In the genomic region with DNA sequence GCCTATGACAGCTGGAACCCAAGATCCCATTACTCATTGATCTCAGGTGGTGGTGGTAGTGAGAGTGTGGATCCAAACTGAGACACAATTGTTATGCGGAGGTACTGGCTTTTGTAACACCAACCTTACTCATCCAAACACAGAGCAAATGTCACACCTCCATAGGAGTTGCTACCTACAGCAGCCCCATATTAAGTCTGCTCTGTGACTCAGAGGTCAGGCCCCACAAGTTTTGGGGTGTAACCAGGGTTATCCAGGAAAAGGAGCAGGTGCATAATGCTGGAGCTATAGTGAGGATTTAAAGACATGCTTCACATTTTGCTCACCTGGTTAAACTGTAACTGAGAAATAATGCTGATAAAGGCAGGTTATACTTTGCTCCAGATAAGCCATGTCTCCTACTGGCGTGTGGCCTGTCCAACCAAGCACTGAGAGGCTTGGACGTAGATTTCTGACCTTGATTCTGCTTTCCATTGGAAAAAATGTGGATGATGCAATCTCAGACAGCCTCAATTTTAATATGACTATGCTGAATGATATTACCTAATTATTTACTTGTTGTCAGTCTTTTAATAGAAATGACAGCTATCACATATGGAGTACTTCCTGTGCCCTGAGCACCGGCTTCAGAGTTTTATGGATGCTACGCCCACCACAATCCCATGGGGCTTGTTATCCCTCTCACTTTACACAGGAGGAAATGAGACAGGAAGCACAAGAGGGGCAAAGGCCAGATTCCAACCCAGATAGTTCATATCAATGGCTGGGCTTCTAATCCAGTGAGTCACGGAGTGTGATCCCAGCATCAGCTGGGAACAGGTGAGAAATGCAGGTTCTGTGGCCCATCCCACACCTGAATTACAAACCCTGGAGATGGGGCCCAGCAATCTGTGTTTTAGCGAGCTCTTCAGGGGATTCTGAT, we compare ENCODE assay signal across 11 cellular contexts.
DNase-seq lines count a peak whose midpoint lies in the region; FAIRE-seq and TF ChIP-seq lines count a peak whose summit lies in the region.
"Had no signal": no experiment of that assay in that cellular context is flagged by ENCODE, and none has a peak within 500 bp of the region (broad histone marks: within the 10 kb centered on the region; RNA-seq: fewer than 3 reads in every experiment).

No MANE protein-coding gene starts in this region.

- POLR2A ChIA-PET in H1 (lab: Charles Lee; ENCODE audit: partially characterized antibody), result no interaction called here

- H2BK12ac ChIP-seq in H1 (ENCODE audit: low read depth, low read length), result no peak overlapping the region

- no peaks in the 10 kb centered on the region for H3K27me3 Mint-ChIP-seq in Calu3 (ENCODE audit: unreplicated experiment)

- H3K4me3 ChIP-seq in H1 (ENCODE audit: extremely low read depth in 1 of 4, insufficient read depth in 2 of 4, low read depth in 3 of 4, low read length in 4 of 4) (no peak overlapping the region), liver (ENCODE audit: low read depth in 1 of 3, low read length in 3 of 3) (peak overlapping the region; percentile 9 to 32 (median 30)), spleen (no peak overlapping the region)

- peaks cover 47% of the 10 kb centered on the region for H3K4me1 Mint-ChIP-seq in Calu3 (ENCODE audit: low read depth, unreplicated experiment)
- H3K4me1 Mint-ChIP-seq: naive thymus-derived CD8-positive, alpha-beta T cell had no signal

- no peak overlapping the region for H4K5ac ChIP-seq in H1 (ENCODE audit: insufficient read length, low read depth, low read length)

- H3K27me3 ChIP-seq in H1 (replicated peaks in 1 of 4; ENCODE audit: control insufficient read depth in 3 of 4, extremely low read depth in 1 of 4, insufficient read depth in 3 of 4, low read length in 3 of 4) (no peaks in the 10 kb centered on the region), liver (ENCODE audit: control insufficient read depth in 4 of 4, insufficient read depth in 4 of 4, low read length in 3 of 4) (no peaks in the 10 kb centered on the region), spleen (replicated peaks in 1 of 7) (no peaks in the 10 kb centered on the region)

- BruUV-seq in Calu3 (replicated peaks; lab: Mats Ljungman, UMichigan), result no TSS peak

- H2BK15ac ChIP-seq in H1 (ENCODE audit: low read length), result no peak overlapping the region

- TF ChIP-seq RAD21 in Ishikawa (IDR thresholded peaks at IDR 0.05; ENCODE audit: low read depth) (no peak), H1 (IDR thresholded peaks at IDR 0.05 in 1 of 2, conservative IDR thresholded peaks at IDR 0.05 in 1 of 2; ENCODE audit: low read depth in 2 of 2, low read length in 2 of 2) (no peak), liver (IDR thresholded peaks at IDR 0.05) (peak; percentile 45 to 49)

- no peaks in the 10 kb centered on the region for H3K79me2 ChIP-seq in H1 (ENCODE audit: control insufficient read depth in 1 of 2, insufficient read depth in 2 of 2, low read length in 2 of 2)

- H4K91ac ChIP-seq in H1 (replicated peaks; ENCODE audit: insufficient read length, low read length), result no peak overlapping the region

- H3K36me3 ChIP-seq in H1 (ENCODE audit: control insufficient read depth in 2 of 4, insufficient read depth in 4 of 4, low read length in 3 of 4), result no peaks in the 10 kb centered on the region
- peaks cover 0 to 10% (median 2%) of the 10 kb centered on the region in 4 donors for H3K36me3 ChIP-seq in liver (ENCODE audit: control insufficient read depth in 4 of 4, insufficient read depth in 3 of 4, low read depth in 1 of 4, low read length in 3 of 4)
- peaks cover 0 to 9% (median 0%) of the 10 kb centered on the region in 6 donors for H3K36me3 ChIP-seq in spleen

- H3K27ac ChIP-seq in H1 (ENCODE audit: low read depth, low read length), result no peak overlapping the region
- peak overlapping the region; percentile 87 to 92 for H3K27ac ChIP-seq in liver (ENCODE audit: low read depth in 1 of 2, low read length in 2 of 2)
- no peak overlapping the region for H3K27ac ChIP-seq in spleen

- H2BK20ac ChIP-seq in H1 (ENCODE audit: low read length), result no peak overlapping the region

- no peak overlapping the region for H2AK5ac ChIP-seq in H1 (ENCODE audit: low read depth, low read length)

- no peak overlapping the region for H2BK5ac ChIP-seq in H1 (ENCODE audit: low read depth, low read length)

- H2AFZ ChIP-seq in H1 (ENCODE audit: low read length), result no peak overlapping the region

- no peak overlapping the region for H3K14ac ChIP-seq in H1 (ENCODE audit: insufficient read length)

- no peaks in the 10 kb centered on the region for H3K79me1 ChIP-seq in H1 (ENCODE audit: low read depth, low read length)

- CTCF ChIA-PET in Calu3 (lab: Charles Lee) (interaction anchor here (0.5 to 2.0 kb wide), 11 partner anchors 13 to 454 kb away, joined by 3 to 9 read pairs (median 5); a partner anchor contains a TSS), H1 (lab: Charles Lee; ENCODE audit: partially characterized antibody) (interaction anchor here (0.6 to 1.6 kb wide), 5 partner anchors 12 to 419 kb away, joined by 3 to 6 read pairs (median 3); no protein-coding TSS in a partner anchor)

- peak overlapping the region; percentile 35 for H3K4me3 Mint-ChIP-seq in Calu3 (ENCODE audit: low read depth, unreplicated experiment)
- H3K4me3 Mint-ChIP-seq: CD4-positive, alpha-beta T cell; naive thymus-derived CD8-positive, alpha-beta T cell had no signal

- no peak overlapping the region for H3K18ac ChIP-seq in H1 (ENCODE audit: extremely low read depth, low read length)

- H3K9me3 Mint-ChIP-seq in Calu3 (ENCODE audit: low read depth, unreplicated experiment), result no peaks in the 10 kb centered on the region
- H3K9me3 Mint-ChIP-seq: CD4-positive, alpha-beta T cell; naive thymus-derived CD8-positive, alpha-beta T cell had no signal

- no peaks in the 10 kb centered on the region for H3K23me2 ChIP-seq in H1 (ENCODE audit: low read depth, low read length)

- FAIRE-seq in H1 (lab: Jason Lieb, UNC) (peak; percentile 19), GM12891 (lab: Jason Lieb, UNC) (no peak)

- H3K9me3 ChIP-seq in H1 (ENCODE audit: insufficient read depth in 2 of 2, low read depth in 1 of 2, low read length in 1 of 2), result no peaks in the 10 kb centered on the region
- H3K9me3 ChIP-seq in liver (ENCODE audit: control insufficient read depth in 4 of 4, low read length in 3 of 4), result no peaks in the 10 kb centered on the region
- no peaks in the 10 kb centered on the region for H3K9me3 ChIP-seq in spleen

- TF ChIP-seq CTCF in Calu3 (IDR thresholded peaks at IDR 0.05; ENCODE audit: unreplicated experiment) (no peak), H1 (IDR thresholded peaks at IDR 0.05; ENCODE audit: control extremely low read depth in 1 of 3, insufficient read depth in 1 of 3, low read depth in 1 of 3, low read length in 3 of 3) (no peak), liver (IDR thresholded peaks at IDR 0.05; ENCODE audit: low read depth, low read length, missing input control) (no peak), spleen (IDR thresholded peaks at IDR 0.05 in 8 of 11, conservative IDR thresholded peaks at IDR 0.05 in 3 of 11) (no peak)

- no peak overlapping the region for H3K4ac ChIP-seq in H1 (replicated peaks; ENCODE audit: insufficient read length, low read depth, low read length)

- no peak overlapping the region for H4K8ac ChIP-seq in H1 (ENCODE audit: extremely low read depth, insufficient read depth, low read length)

- 90% methylated on average over 7 of the region's 7 CpGs; no CpG with 5 or more reads in 1 of the 2 experiments for WGBS in H1 (ENCODE audit: extremely low coverage in 1 of 2, insufficient coverage in 1 of 2, insufficient read length in 1 of 2, insufficient replicate concordance in 2 of 2, low coverage in 1 of 2, low lambda C conversion rate in 2 of 2, missing lambda C conversion rate in 1 of 2), 2 experiments
- WGBS in liver, result 39% methylated on average over 7 of the region's 7 CpGs
- 70 to 83% (median 73%) methylated on average over 7 of the region's 7 CpGs for WGBS in spleen, 5 donors

- H3K56ac ChIP-seq in H1 (replicated peaks; ENCODE audit: insufficient read length, low read depth, low read length), result no peak overlapping the region

- no peak overlapping the region for H3K23ac ChIP-seq in H1 (ENCODE audit: insufficient read length)

- DNase-seq in Calu3 (peak; percentile 74), H1 (ENCODE audit: low read depth in 1 of 2, low spot score in 2 of 2) (no peak), GM12891 (ENCODE audit: insufficient read length, low spot score) (no peak), SIG-M5 (lab: John Stamatoyannopoulos, UW) (no peak), globus pallidus (ENCODE audit: low spot score) (no peak), spleen (no peak)
- DNase-seq: CD4-positive, alpha-beta T cell; glutamatergic neuron; naive thymus-derived CD8-positive, alpha-beta T cell had no signal

- H2BK120ac ChIP-seq in H1 (replicated peaks; ENCODE audit: low read depth, low read length), result no peak overlapping the region

- intact Hi-C loops in Calu3 (cut with micrococcal nuclease; ENCODE audit: unreplicated experiment), result no loop called here
- intact Hi-C loops in spleen (cut with DNase I; ENCODE audit: low total_unique reads), result no loop called here

- H3K4me1 ChIP-seq in H1 (replicated peaks in 1 of 4; ENCODE audit: control insufficient read depth in 3 of 4, insufficient read depth in 4 of 4, low read length in 3 of 4) (peaks cover 0 to 4% (median 2%) of the 10 kb centered on the region in 4 experiments; a peak in 2 of 7 replicates), liver (ENCODE audit: control insufficient read depth in 4 of 4, insufficient read depth in 4 of 4, low read length in 3 of 4) (peaks cover 3 to 22% (median 12%) of the 10 kb centered on the region in 4 donors), spleen (peaks cover 0 to 12% (median 0%) of the 10 kb centered on the region in 6 donors)

- H4K20me1 ChIP-seq in H1 (replicated peaks in 1 of 2; ENCODE audit: control insufficient read depth in 1 of 2, insufficient read depth in 2 of 2, low read length in 2 of 2), result no peaks in the 10 kb centered on the region

- H3K27ac Mint-ChIP-seq in Calu3 (ENCODE audit: unreplicated experiment), result peak overlapping the region; percentile 70
- H3K27ac Mint-ChIP-seq: CD4-positive, alpha-beta T cell; naive thymus-derived CD8-positive, alpha-beta T cell had no signal

- TF ChIP-seq POLR2A in H1 (IDR thresholded peaks at IDR 0.05; ENCODE audit: control extremely low read depth in 1 of 2, low read depth in 2 of 2, low read length in 2 of 2) (no peak), GM12891 (IDR thresholded peaks at IDR 0.05; ENCODE audit: low read depth, low read length) (no peak), spleen (IDR thresholded peaks at IDR 0.05) (no peak)

- H3K9ac ChIP-seq in H1 (replicated peaks in 1 of 4; ENCODE audit: extremely low read depth in 1 of 4, low read depth in 3 of 4, low read length in 3 of 4) (no peak overlapping the region), liver (ENCODE audit: low read depth in 1 of 2, low read length in 2 of 2) (peak overlapping the region; percentile 62 to 85)

- no peak overlapping the region for H3K4me2 ChIP-seq in H1 (ENCODE audit: insufficient read depth in 1 of 2, low read depth in 2 of 2, low read length in 2 of 2)

- TF ChIP-seq EP300 in Ishikawa (IDR thresholded peaks at IDR 0.05; ENCODE audit: borderline replicate concordance) (no peak), H1 (IDR thresholded peaks at IDR 0.05; ENCODE audit: borderline replicate concordance in 1 of 2, low read depth in 2 of 2, low read length in 2 of 2) (no peak)

- peaks cover 11% of the 10 kb centered on the region for H3K36me3 Mint-ChIP-seq in Calu3 (ENCODE audit: insufficient read depth, unreplicated experiment)
- H3K36me3 Mint-ChIP-seq: naive thymus-derived CD8-positive, alpha-beta T cell had no signal

Comparison
In these comparisons a context has a peak if more than half of its experiments do, and no peak if none do; other contexts are left out.
1. H3K27ac ChIP-seq: peak in liver (2 of 2); none in H1 (single experiment) and spleen (0 of 8).
2. H3K4me3 ChIP-seq: peak in liver (3 of 3); none in H1 (0 of 4) and spleen (0 of 8).
3. H3K9ac ChIP-seq: peak in liver (2 of 2); none in H1 (0 of 4).